In the genomic region with DNA sequence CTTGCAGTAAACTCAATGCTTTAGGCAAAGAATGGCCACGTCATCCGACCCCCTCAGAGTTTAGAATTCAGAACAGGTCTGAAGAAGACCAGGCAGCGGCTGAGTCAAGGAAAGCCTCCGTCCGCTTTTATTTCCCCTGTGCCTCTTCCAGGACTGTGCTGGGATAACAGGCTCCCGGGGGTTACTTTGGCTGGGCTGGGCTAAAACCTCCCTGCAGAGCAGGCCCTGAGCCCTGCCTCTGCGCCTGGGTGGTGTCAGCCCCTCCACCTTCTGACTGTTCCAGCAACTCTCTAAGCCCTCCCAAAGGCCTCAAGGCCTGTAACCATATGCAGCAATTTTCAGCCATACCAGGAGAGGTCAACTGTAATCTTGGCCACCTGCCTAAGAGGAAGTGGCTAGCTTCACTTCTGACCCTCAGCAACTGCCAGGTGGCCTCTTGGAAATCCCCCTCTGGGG, we compare ENCODE assay signal across 9 cellular contexts.
A peak's percentile ranks its signal among the peaks of the same experiment; 100 is the strongest.
DNase-seq lines count a peak whose midpoint lies in the region; TF ChIP-seq lines count a peak whose summit lies in the region.
"Had no signal": no experiment of that assay in that cellular context is flagged by ENCODE, and none has a peak within 500 bp of the region (broad histone marks: within the 10 kb centered on the region; RNA-seq: fewer than 3 reads in every experiment).

No MANE protein-coding gene starts in this region.

- peaks cover 63% of the 10 kb centered on the region for H3K4me1 ChIP-seq in OCI-LY1 (ENCODE audit: insufficient read depth, low read length, severe bottlenecking)

- no peaks in the 10 kb centered on the region for H3K27me3 ChIP-seq in OCI-LY1 (ENCODE audit: insufficient read depth, low read length)

- H3K27ac ChIP-seq in OCI-LY1 (ENCODE audit: low read depth, low read length, poor library complexity, severe bottlenecking) = peak overlapping the region; percentile 100

- H3K9me2 ChIP-seq in OCI-LY1 (ENCODE audit: low read depth, low read length) = no peaks in the 10 kb centered on the region

- DNase-seq in GM10266 (ENCODE audit: extremely low spot score) (peak; percentile 18), HFF-Myc (ENCODE audit: extremely low read depth, low read depth) (peak; percentile 46), immature natural killer cell (peak; percentile 6 to 26 (median 16)), occipital lobe (lab: John Stamatoyannopoulos, UW) (no peak), COLO829 (ENCODE audit: low spot score) (no peak), NCI-H446 treated with DMSO at 0.1 percent for 48 hours (lab: John Stamatoyannopoulos, UW) (no peak)
- DNase-seq in activated T-helper 2 cell treated with anti-CD3 and anti-CD28 coated beads, Interferon-gamma antibody, Interleukin-2, Interleukin-4, amounts not matched to agents 10 μg/mL and 5 μg/mL and 100 μg/mL, durations not matched to agents 14 hours and 24 hours and 36 hours (ENCODE audit: low spot score) = no peak
- DNase-seq: endodermal cell had no signal

- peaks cover 0 to 5% of the 10 kb centered on the region in 2 donors for H3K4me1 Mint-ChIP-seq in immature natural killer cell
- H3K4me1 Mint-ChIP-seq in activated T-helper 2 cell treated with anti-CD3 and anti-CD28 coated beads, Interferon-gamma antibody, Interleukin-2, Interleukin-4, amounts not matched to agents 10 μg/mL and 5 μg/mL and 100 μg/mL, durations not matched to agents 14 hours and 24 hours and 36 hours (ENCODE audit: low read depth) = no peaks in the 10 kb centered on the region

- H3K4me3 Mint-ChIP-seq in immature natural killer cell = peak overlapping the region in 2 of 5 donors; percentile 20 to 50
- H3K4me3 Mint-ChIP-seq in activated T-helper 2 cell treated with anti-CD3 and anti-CD28 coated beads, Interferon-gamma antibody, Interleukin-2, Interleukin-4, amounts not matched to agents 10 μg/mL and 5 μg/mL and 100 μg/mL, durations not matched to agents 14 hours and 24 hours and 36 hours (ENCODE audit: low read depth) = no peak overlapping the region
- H3K4me3 Mint-ChIP-seq: endodermal cell had no signal

- intact Hi-C loops in activated T-helper 2 cell treated with anti-CD3 and anti-CD28 coated beads, Interferon-gamma antibody, Interleukin-2, Interleukin-4, amounts not matched to agents 10 μg/mL and 5 μg/mL and 100 μg/mL, durations not matched to agents 14 hours and 24 hours and 36 hours (cut with micrococcal nuclease) = no loop called here

- no peaks in the 10 kb centered on the region for H3K9me3 Mint-ChIP-seq in immature natural killer cell
- H3K9me3 Mint-ChIP-seq in activated T-helper 2 cell treated with anti-CD3 and anti-CD28 coated beads, Interferon-gamma antibody, Interleukin-2, Interleukin-4, amounts not matched to agents 10 μg/mL and 5 μg/mL and 100 μg/mL, durations not matched to agents 14 hours and 24 hours and 36 hours = no peaks in the 10 kb centered on the region

- TF ChIP-seq CTCF in GM10266 (IDR thresholded peaks at IDR 0.05; ENCODE audit: control insufficient read depth, insufficient read depth, low read depth, missing control alignments) (no peak), HFF-Myc (IDR thresholded peaks at IDR 0.05; ENCODE audit: low read depth, low read length, missing control alignments) (no peak), OCI-LY1 (IDR thresholded peaks at IDR 0.05; ENCODE audit: low read length) (no peak; the same call in 1 of the 2 replicates)

- H3K4me2 ChIP-seq in OCI-LY1 (ENCODE audit: low read length) = peak overlapping the region; percentile 77

- H4K20me1 ChIP-seq in OCI-LY1 (ENCODE audit: insufficient read depth, low read length) = no peaks in the 10 kb centered on the region

- no peaks in the 10 kb centered on the region for H3K36me3 Mint-ChIP-seq in immature natural killer cell
- H3K36me3 Mint-ChIP-seq in activated T-helper 2 cell treated with anti-CD3 and anti-CD28 coated beads, Interferon-gamma antibody, Interleukin-2, Interleukin-4, amounts not matched to agents 10 μg/mL and 5 μg/mL and 100 μg/mL, durations not matched to agents 14 hours and 24 hours and 36 hours (ENCODE audit: low read depth) = no peaks in the 10 kb centered on the region

- peaks cover 63% of the 10 kb centered on the region for H3K36me3 ChIP-seq in OCI-LY1 (ENCODE audit: insufficient read depth, low read length)

- peak overlapping the region in 1 of 6 donors; percentile 54 for H3K27ac Mint-ChIP-seq in immature natural killer cell
- no peak overlapping the region for H3K27ac Mint-ChIP-seq in activated T-helper 2 cell treated with anti-CD3 and anti-CD28 coated beads, Interferon-gamma antibody, Interleukin-2, Interleukin-4, amounts not matched to agents 10 μg/mL and 5 μg/mL and 100 μg/mL, durations not matched to agents 14 hours and 24 hours and 36 hours
- H3K27ac Mint-ChIP-seq: endodermal cell had no signal

- H3K9me3 ChIP-seq in OCI-LY1 (ENCODE audit: low read length) = no peaks in the 10 kb centered on the region

- H3K9ac ChIP-seq in OCI-LY1 (ENCODE audit: low read length) = peak overlapping the region; percentile 94

- peaks cover 0 to 5% (median 4%) of the 10 kb centered on the region in 3 donors for H3K27me3 Mint-ChIP-seq in immature natural killer cell (ENCODE audit: low read depth in 3 of 3)
- H3K27me3 Mint-ChIP-seq in activated T-helper 2 cell treated with anti-CD3 and anti-CD28 coated beads, Interferon-gamma antibody, Interleukin-2, Interleukin-4, amounts not matched to agents 10 μg/mL and 5 μg/mL and 100 μg/mL, durations not matched to agents 14 hours and 24 hours and 36 hours (ENCODE audit: low read depth) = peaks cover 4% of the 10 kb centered on the region

- H3K79me2 ChIP-seq in OCI-LY1 (ENCODE audit: insufficient read depth, low read length) = peaks cover 34% of the 10 kb centered on the region

- H2AFZ ChIP-seq in OCI-LY1 (ENCODE audit: low read length) = no peak overlapping the region

- H3K4me3 ChIP-seq in HFF-Myc (replicated peaks; ENCODE audit: low read depth, low read length) (no peak overlapping the region), OCI-LY1 (ENCODE audit: low read depth, low read length, poor library complexity, severe bottlenecking) (peak overlapping the region; percentile 92)

- peaks cover 30% of the 10 kb centered on the region for H3F3A ChIP-seq in OCI-LY1 (ENCODE audit: insufficient read depth, low read length)

Comparison
In these comparisons a context has a peak if more than half of its experiments do, and no peak if none do; other contexts are left out.
1. DNase-seq: peak in GM10266 (single experiment), HFF-Myc (single experiment) and immature natural killer cell (3 of 3); none in occipital lobe (single experiment), activated T-helper 2 cell treated with anti-CD3 and anti-CD28 coated beads, Interferon-gamma antibody, Interleukin-2, Interleukin-4, amounts not matched to agents 10 μg/mL and 5 μg/mL and 100 μg/mL, durations not matched to agents 14 hours and 24 hours and 36 hours (single experiment), COLO829 (single experiment) and NCI-H446 treated with DMSO at 0.1 percent for 48 hours (single experiment).